In genomic region chr11:74672956-74673895, GRCh38 we compare ENCODE assay signal across 12 cellular contexts. TPM values are rescaled to one million over a fixed set of nuclear protein-coding genes. Genes with fewer than 3 reads are reported as not detected.
A peak's percentile ranks its signal among the peaks of the same experiment; 100 is the strongest.
DNase-seq lines count a peak whose midpoint lies in the region; ATAC-seq and TF ChIP-seq lines count a peak whose summit lies in the region.
"Had no signal": no experiment of that assay in that cellular context is flagged by ENCODE, and none has a peak within 500 bp of the region (broad histone marks: within the 10 kb centered on the region; RNA-seq: fewer than 3 reads in every experiment).

No MANE protein-coding gene starts in this region.

- POLR2A ChIA-PET in AG04449 (lab: Yijun Ruan, JAX) = interaction anchor here (1.4 to 1.6 kb wide), 2 partner anchors 9 to 13 kb away, joined by 4 to 6 read pairs; no protein-coding TSS in a partner anchor

- H3K9me3 Mint-ChIP-seq in mesothelial cell of epicardium = peaks cover 3% of the 10 kb centered on the region
- peaks cover 8% of the 10 kb centered on the region for H3K9me3 Mint-ChIP-seq in nephron progenitor cell
- H3K9me3 Mint-ChIP-seq: stimulated activated naive CD8-positive, alpha-beta T cell treated with anti-CD3 and anti-CD28 coated beads, Interleukin-15, Interleukin-2, amounts not matched to agents 100 ng/mL and 50 ng/mL, for 24 hours had no signal

- H3K27ac Mint-ChIP-seq in mesothelial cell of epicardium (peak overlapping the region; percentile 36), nephron progenitor cell (no peak overlapping the region)
- H3K27ac Mint-ChIP-seq: stimulated activated naive CD8-positive, alpha-beta T cell treated with anti-CD3 and anti-CD28 coated beads, Interleukin-15, Interleukin-2, amounts not matched to agents 100 ng/mL and 50 ng/mL, for 24 hours had no signal

- TF ChIP-seq CTCF in AG04449 (IDR thresholded peaks at IDR 0.05; ENCODE audit: insufficient read depth, low read length, missing control alignments) (no peak), mesothelial cell of epicardium (IDR thresholded peaks at IDR 0.05; ENCODE audit: unreplicated experiment) (no peak), nephron progenitor cell (IDR thresholded peaks at IDR 0.05) (no peak)

- ATAC-seq in HG03354 (IDR thresholded peaks at IDR 0.05; ENCODE audit: poor library complexity, severe bottlenecking, unreplicated experiment) = no peak

- H3K4me3 Mint-ChIP-seq in mesothelial cell of epicardium = no peak overlapping the region
- H3K4me3 Mint-ChIP-seq in nephron progenitor cell = no peak overlapping the region
- H3K4me3 Mint-ChIP-seq: stimulated activated naive CD8-positive, alpha-beta T cell treated with anti-CD3 and anti-CD28 coated beads, Interleukin-15, Interleukin-2, amounts not matched to agents 100 ng/mL and 50 ng/mL, for 24 hours had no signal

- H3K27me3 Mint-ChIP-seq in mesothelial cell of epicardium (ENCODE audit: low read depth) (no peaks in the 10 kb centered on the region), nephron progenitor cell (ENCODE audit: low read depth, poor library complexity) (no peaks in the 10 kb centered on the region)
- H3K27me3 Mint-ChIP-seq: stimulated activated naive CD8-positive, alpha-beta T cell treated with anti-CD3 and anti-CD28 coated beads, Interleukin-15, Interleukin-2, amounts not matched to agents 100 ng/mL and 50 ng/mL, for 24 hours had no signal

- H3K36me3 Mint-ChIP-seq in mesothelial cell of epicardium (no peaks in the 10 kb centered on the region), nephron progenitor cell (ENCODE audit: low read depth) (peaks cover 8% of the 10 kb centered on the region)

- DNase-seq in AG04449 (ENCODE audit: low read depth, low spot score) (peak; percentile 99), NCI-H1092 treated with DMSO at 0.1 percent for 48 hours (lab: John Stamatoyannopoulos, UW) (peak; percentile 71), cerebellum (ENCODE audit: low spot score) (peak; percentile 63), mesothelial cell of epicardium (ENCODE audit: low spot score in 2 of 2, unreplicated experiment in 2 of 2) (no peak), nephron progenitor cell (no peak), T-helper 9 cell (no peak)
- DNase-seq in central memory CD4-positive, alpha-beta T cell = no peak
- DNase-seq: DMS153, NCI-H1105 had no signal

- CTCF ChIA-PET in AG04449 (lab: Yijun Ruan, JAX) = interaction anchor here (0.7 to 8.6 kb wide), 9 partner anchors 10 to 568 kb away, joined by 3 to 70 read pairs (median 4); no protein-coding TSS in a partner anchor

- H3K4me1 Mint-ChIP-seq in mesothelial cell of epicardium = peaks cover 9% of the 10 kb centered on the region
- no peaks in the 10 kb centered on the region for H3K4me1 Mint-ChIP-seq in nephron progenitor cell

- H3K4me3 ChIP-seq in AG04449 (ENCODE audit: low read depth, low read length) = no peak overlapping the region; the same call in 1 of the 2 replicates

RNA-seq across cellular contexts. Expression of gene CHRDL2, which starts 58.0 kb away (rescaled TPM):
- total RNA-seq in cerebellum (not detected), mesothelial cell of epicardium (0.45 to 0.65 TPM in 2 of 3 replicates, not detected in the other)
- total RNA-seq: foreskin keratinocyte had no signal

Comparison
In these comparisons a context has a peak if more than half of its experiments do, and no peak if none do; other contexts are left out.
1. DNase-seq: peak in AG04449 (single experiment), NCI-H1092 treated with DMSO at 0.1 percent for 48 hours (single experiment) and cerebellum (single experiment); none in mesothelial cell of epicardium (0 of 2), nephron progenitor cell (single experiment), central memory CD4-positive, alpha-beta T cell (single experiment) and T-helper 9 cell (single experiment).